34 cellular contexts compared by ENCODE assay signal in the genomic region with DNA sequence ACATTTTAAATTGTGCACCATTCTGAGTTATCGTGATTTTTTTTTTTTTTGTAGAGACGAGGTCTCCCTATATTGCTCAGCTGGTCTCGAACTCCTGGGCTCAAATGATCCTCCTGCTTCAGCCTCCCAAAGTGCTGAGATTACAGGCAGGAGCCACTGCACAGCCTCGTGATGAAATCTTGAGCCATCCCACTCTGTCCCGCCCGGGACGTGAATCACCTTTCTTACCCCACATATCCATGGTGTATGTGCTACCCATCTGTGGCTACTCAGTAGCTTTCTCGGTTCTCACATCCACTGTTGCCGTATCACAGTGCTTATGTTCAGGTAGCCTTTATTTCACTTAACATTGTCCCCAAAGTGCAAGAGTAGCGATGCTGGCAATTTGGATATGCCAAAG. TPM values are rescaled to one million over a fixed set of nuclear protein-coding genes. Genes with fewer than 3 reads are reported as not detected.
"Had no signal": no experiment of that assay in that cellular context is flagged by ENCODE, and none has a peak within 500 bp of the region (broad histone marks: within the 10 kb centered on the region; RNA-seq: fewer than 3 reads in every experiment).

No MANE protein-coding gene starts in this region.

- H3K9me3 Mint-ChIP-seq: activated B cell treated with CpG ODN at 0.5 μM for 24 hours; activated CD4-positive, alpha-beta T cell treated with anti-CD3 and anti-CD28 coated beads, Interleukin-2, amount 10 ng/mL, durations not matched to agents 24 days and 14 days; activated naive CD4-positive, alpha-beta T cell treated with anti-CD3 and anti-CD28 coated beads, Interleukin-2, amount 50 U/mL, for 72 hours; activated naive CD8-positive, alpha-beta T cell treated with anti-CD3 and anti-CD28 coated beads, Interleukin-2, amount 50 U/mL, for 24 hours; activated T-cell treated with anti-CD3 and anti-CD28 coated beads, Interleukin-2, amount 50 U/mL, for 24 hours; activated T-helper 1 cell treated with anti-CD3 and anti-CD28 coated beads, Interleukin-12 subunit alpha, Interleukin-12 subunit beta, Interleukin-2, Interleukin-4 antibody, amounts not matched to agents 30 ng/mL and 10 ng/mL and 1 ng/mL, durations not matched to agents 14 hours and 24 hours and 36 hours; T-helper 2 cell treated with Interferon-gamma antibody and Interleukin-4, amounts not matched to agents 5 μg/mL and 100 μg/mL, for 36 hours had no signal

- H3K27ac ChIP-seq: RWPE1, SJSA1 had no signal

- H3K27ac Mint-ChIP-seq: activated B cell treated with CpG ODN at 0.5 μM for 24 hours; activated CD4-positive, alpha-beta T cell treated with anti-CD3 and anti-CD28 coated beads, Interleukin-2, amount 10 ng/mL, durations not matched to agents 24 days and 14 days; activated CD8-positive, alpha-beta memory T cell treated with anti-CD3 and anti-CD28 coated beads, Interleukin-2, amount 10 ng/mL, durations not matched to agents 7 days and 5 days; activated naive CD4-positive, alpha-beta T cell treated with anti-CD3 and anti-CD28 coated beads, Interleukin-2, amount 50 U/mL, for 72 hours; activated naive CD8-positive, alpha-beta T cell treated with anti-CD3 and anti-CD28 coated beads, Interleukin-2, amount 50 U/mL, for 24 hours; activated T-cell treated with anti-CD3 and anti-CD28 coated beads, Interleukin-2, amount 50 U/mL, for 24 hours; activated T-helper 1 cell treated with anti-CD3 and anti-CD28 coated beads, Interleukin-12 subunit alpha, Interleukin-12 subunit beta, Interleukin-2, Interleukin-4 antibody, amounts not matched to agents 30 ng/mL and 10 ng/mL and 1 ng/mL, durations not matched to agents 14 hours and 24 hours and 36 hours; brain; T-helper 2 cell treated with Interferon-gamma antibody and Interleukin-4, amounts not matched to agents 5 μg/mL and 100 μg/mL, for 36 hours had no signal

- H3K27me3 Mint-ChIP-seq: activated B cell treated with CpG ODN at 0.5 μM for 24 hours; activated CD4-positive, alpha-beta T cell treated with anti-CD3 and anti-CD28 coated beads, Interleukin-2, amount 10 ng/mL, durations not matched to agents 24 days and 14 days; activated CD8-positive, alpha-beta memory T cell treated with anti-CD3 and anti-CD28 coated beads, Interleukin-2, amount 10 ng/mL, durations not matched to agents 7 days and 5 days; activated naive CD8-positive, alpha-beta T cell treated with anti-CD3 and anti-CD28 coated beads, Interleukin-2, amount 50 U/mL, for 24 hours; activated T-cell treated with anti-CD3 and anti-CD28 coated beads, Interleukin-2, amount 50 U/mL, for 24 hours; brain had no signal

- ATAC-seq: activated CD8-positive, alpha-beta memory T cell treated with anti-CD3 and anti-CD28 coated beads, Interleukin-2, amount 10 ng/mL, durations not matched to agents 7 days and 5 days; activated naive CD4-positive, alpha-beta T cell treated with anti-CD3 and anti-CD28 coated beads, Interleukin-2, amount 50 U/mL, for 72 hours; activated naive CD8-positive, alpha-beta T cell treated with anti-CD3 and anti-CD28 coated beads, Interleukin-2, amount 50 U/mL, for 24 hours; Panc1; SK-N-SH treated with all-trans-retinoic acid at 6 μM for 48 hours had no signal

- H3K4me3 Mint-ChIP-seq: activated B cell treated with CpG ODN at 0.5 μM for 24 hours; activated CD4-positive, alpha-beta T cell treated with anti-CD3 and anti-CD28 coated beads, Interleukin-2, amount 10 ng/mL, durations not matched to agents 24 days and 14 days; activated CD8-positive, alpha-beta memory T cell treated with anti-CD3 and anti-CD28 coated beads, Interleukin-2, amount 10 ng/mL, durations not matched to agents 7 days and 5 days; activated naive CD8-positive, alpha-beta T cell treated with anti-CD3 and anti-CD28 coated beads, Interleukin-2, amount 50 U/mL, for 24 hours; activated T-cell treated with anti-CD3 and anti-CD28 coated beads, Interleukin-2, amount 50 U/mL, for 24 hours; activated T-helper 1 cell treated with anti-CD3 and anti-CD28 coated beads, Interleukin-12 subunit alpha, Interleukin-12 subunit beta, Interleukin-2, Interleukin-4 antibody, amounts not matched to agents 30 ng/mL and 10 ng/mL and 1 ng/mL, durations not matched to agents 14 hours and 24 hours and 36 hours; brain; T-helper 2 cell treated with Interferon-gamma antibody and Interleukin-4, amounts not matched to agents 5 μg/mL and 100 μg/mL, for 36 hours had no signal

- DNase-seq: activated B cell treated with CpG ODN at 0.5 μM for 24 hours; activated CD4-positive, alpha-beta T cell treated with anti-CD3 and anti-CD28 coated beads for 1 hour; activated CD4-positive, alpha-beta T cell treated with anti-CD3 and anti-CD28 coated beads, Interleukin-2, amount 10 ng/mL, durations not matched to agents 24 days and 14 days; activated CD4-positive, alpha-beta T cell treated with anti-CD3 and anti-CD28 coated beads, Interleukin-2, amount 50 U/mL, for 48 hours; activated CD8-positive, alpha-beta memory T cell treated with anti-CD3 and anti-CD28 coated beads, Interleukin-2, amount 10 ng/mL, durations not matched to agents 7 days and 5 days; activated effector memory CD4-positive, alpha-beta T cell treated with Interleukin-2 at 50 U/mL for 16 hours; activated naive CD4-positive, alpha-beta T cell treated with Interleukin-2 at 50 U/mL for 16 hours; activated naive CD8-positive, alpha-beta T cell treated with anti-CD3 and anti-CD28 coated beads, Interleukin-2, amount 50 U/mL, for 24 hours; activated T-cell treated with anti-CD3 and anti-CD28 coated beads, Interleukin-2, amount 50 U/mL, for 24 hours; amygdala; cerebellar nuclear complex; Kasumi-1; KBM-7; NCI-H1048; NCI-H146; NCI-H187 treated with DMSO at 0.1 percent for 48 hours; NCI-H2081 treated with DMSO at 0.1 percent for 48 hours; NCI-H446; NCI-H524; NCI-H774; OCI-M1; SHP77; SW 1271 had no signal

- H3K36me3 Mint-ChIP-seq: activated CD8-positive, alpha-beta memory T cell treated with anti-CD3 and anti-CD28 coated beads, Interleukin-2, amount 10 ng/mL, durations not matched to agents 7 days and 5 days; activated naive CD4-positive, alpha-beta T cell treated with anti-CD3 and anti-CD28 coated beads, Interleukin-2, amount 50 U/mL, for 72 hours had no signal

RNA-seq across cellular contexts. Expression of a gene that starts 44.7 kb away (rescaled TPM):
- total RNA-seq: activated B cell treated with CpG ODN at 0.5 μM for 24 hours; activated CD4-positive, alpha-beta T cell treated with anti-CD3 and anti-CD28 coated beads, Interleukin-2, amount 10 ng/mL, durations not matched to agents 24 days and 14 days; activated CD8-positive, alpha-beta memory T cell treated with anti-CD3 and anti-CD28 coated beads, Interleukin-2, amount 10 ng/mL, durations not matched to agents 7 days and 5 days; activated naive CD4-positive, alpha-beta T cell treated with anti-CD3 and anti-CD28 coated beads, Interleukin-2, amount 50 U/mL, for 72 hours; activated T-helper 1 cell treated with anti-CD3 and anti-CD28 coated beads, Interleukin-12 subunit alpha, Interleukin-12 subunit beta, Interleukin-2, Interleukin-4 antibody, amounts not matched to agents 30 ng/mL and 10 ng/mL and 1 ng/mL, durations not matched to agents 14 hours and 24 hours and 36 hours; astrocyte; cardiac septum; SJSA1; T-helper 1 cell treated with Interleukin-12 subunit alpha and Interleukin-12 subunit beta and Interleukin-4 antibody, amounts not matched to agents 30 ng/mL and 1 ng/mL, for 36 hours had no signal

RNA-seq across cellular contexts. Expression of a gene that starts 52.0 kb away (rescaled TPM):
- total RNA-seq: activated B cell treated with CpG ODN at 0.5 μM for 24 hours; activated CD4-positive, alpha-beta T cell treated with anti-CD3 and anti-CD28 coated beads, Interleukin-2, amount 10 ng/mL, durations not matched to agents 24 days and 14 days; activated CD8-positive, alpha-beta memory T cell treated with anti-CD3 and anti-CD28 coated beads, Interleukin-2, amount 10 ng/mL, durations not matched to agents 7 days and 5 days; activated naive CD4-positive, alpha-beta T cell treated with anti-CD3 and anti-CD28 coated beads, Interleukin-2, amount 50 U/mL, for 72 hours; activated T-helper 1 cell treated with anti-CD3 and anti-CD28 coated beads, Interleukin-12 subunit alpha, Interleukin-12 subunit beta, Interleukin-2, Interleukin-4 antibody, amounts not matched to agents 30 ng/mL and 10 ng/mL and 1 ng/mL, durations not matched to agents 14 hours and 24 hours and 36 hours; astrocyte; cardiac septum; SJSA1; T-helper 1 cell treated with Interleukin-12 subunit alpha and Interleukin-12 subunit beta and Interleukin-4 antibody, amounts not matched to agents 30 ng/mL and 1 ng/mL, for 36 hours had no signal
